In genomic region chr11:32090774-32091370, GRCh38 we compare ENCODE assay signal across 8 cellular contexts. TPM values are rescaled to one million over a fixed set of nuclear protein-coding genes. Genes with fewer than 3 reads are reported as not detected.
DNase-seq lines count a peak whose midpoint lies in the region; FAIRE-seq and TF ChIP-seq lines count a peak whose summit lies in the region.

TSS of gene RCN1 (plus strand) at chr11:32091074. CDS start at chr11:32091197, 123 bp downstream.

- peaks cover 27% of the 10 kb centered on the region; the same call in 1 of the 2 replicates for H3K79me2 ChIP-seq in H9 (ENCODE audit: insufficient read depth, low read length)

- no peaks in the 10 kb centered on the region; a peak in 1 of 5 replicates for H3K9me3 Mint-ChIP-seq in H9

- H3K23ac ChIP-seq in H9 (ENCODE audit: insufficient read length, low read depth, low read length) = no peak within 1 kb of the TSS

- H3K9me3 ChIP-seq in H9 (ENCODE audit: control insufficient read depth, low read depth, low read length) (no peaks in the 10 kb centered on the region), MG63 (no peaks in the 10 kb centered on the region), small intestine (ENCODE audit: control insufficient read depth, low read depth) (no peaks in the 10 kb centered on the region)

- H3K4me1 ChIP-seq in H9 (ENCODE audit: insufficient read depth, low read length) (no peaks in the 10 kb centered on the region; the same call in 1 of the 2 replicates), small intestine (ENCODE audit: control insufficient read depth in 2 of 2, insufficient read depth in 1 of 2, low read depth in 1 of 2, low read length in 1 of 2) (peaks cover 3 to 7% of the 10 kb centered on the region in 2 donors)

- H2BK120ac ChIP-seq in H9 (ENCODE audit: low read depth, low read length, poor library complexity, severe bottlenecking) = peak within 1 kb of the TSS; percentile 94

- H3K27me3 ChIP-seq in H9 (ENCODE audit: insufficient read depth, low read length) = no peaks in the 10 kb centered on the region
- no peaks in the 10 kb centered on the region for H3K27me3 ChIP-seq in MG63
- H3K27me3 ChIP-seq in small intestine (ENCODE audit: control insufficient read depth in 2 of 2, insufficient read depth in 2 of 2, low read length in 2 of 2) = no peaks in the 10 kb centered on the region

- no peaks in the 10 kb centered on the region for H4K20me1 ChIP-seq in H9 (ENCODE audit: control insufficient read depth, insufficient read depth, insufficient read length)

- H3K9ac ChIP-seq in H9 (ENCODE audit: extremely low read depth, insufficient read length, low read length) = peak within 1 kb of the TSS; percentile 72

- peaks cover 6% of the 10 kb centered on the region for H3K36me3 ChIP-seq in MG63
- no peaks in the 10 kb centered on the region for H3K36me3 ChIP-seq in small intestine (ENCODE audit: control insufficient read depth in 2 of 2, insufficient read depth in 2 of 2, low read length in 2 of 2)

- H3K4me3 ChIP-seq in MG63 (peak within 1 kb of the TSS; percentile 74), cardiac fibroblast (replicated peaks in 1 of 2; ENCODE audit: low read depth in 2 of 2, low read length in 2 of 2) (peak within 1 kb of the TSS; percentile 74 to 76), small intestine (ENCODE audit: low read depth in 1 of 2, low read length in 2 of 2) (peak within 1 kb of the TSS; percentile 77 to 89)

- H3K27ac ChIP-seq in H9 (ENCODE audit: insufficient read length, low read depth, low read length) = no peak within 1 kb of the TSS
- H3K27ac ChIP-seq in VCaP = peak within 1 kb of the TSS; percentile 91
- H3K27ac ChIP-seq in small intestine (ENCODE audit: low read depth in 1 of 2, low read length in 1 of 2) = peak within 1 kb of the TSS; percentile 77 to 90

- no peak for TF ChIP-seq CTCF in H9 (conservative IDR thresholded peaks at IDR 0.05)
- no peak for TF ChIP-seq CTCF in VCaP (conservative IDR thresholded peaks at IDR 0.05)
- TF ChIP-seq CTCF in cardiac fibroblast (IDR thresholded peaks at IDR 0.05; ENCODE audit: low read depth, low read length) = no peak

- H3K4ac ChIP-seq in H9 (ENCODE audit: low read depth, low read length) = peak within 1 kb of the TSS; percentile 2; the same call in 1 of the 2 replicates

- H2BK15ac ChIP-seq in H9 (ENCODE audit: low read depth, low read length) = no peak within 1 kb of the TSS

- peak within 1 kb of the TSS; percentile 91 for H3K4me2 ChIP-seq in H9 (ENCODE audit: insufficient read depth, insufficient read length, low read length)

- H3K4me1 Mint-ChIP-seq in H9 = peaks cover 29 to 38% of the 10 kb centered on the region in 2 experiments

- FAIRE-seq in small intestine (lab: Jason Lieb, UNC) = no peak

- no CpG with 5 or more reads among the region's 69 CpGs for whole genome bisulfite sequencing in H9 (ENCODE audit: extremely low coverage, insufficient read length, low lambda C conversion rate)
- WGBS in small intestine, 3 donors = 1% methylated on average over 30 to 68 of the region's 69 CpGs

- peaks cover 8% of the 10 kb centered on the region for H3K23me2 ChIP-seq in H9 (ENCODE audit: insufficient read length, low read depth, low read length, poor library complexity, severe bottlenecking)

- no peak within 1 kb of the TSS for H4K5ac ChIP-seq in H9 (ENCODE audit: insufficient read length, low read depth, low read length)

- DNase-seq in H9 (peak; percentile 95), MG63 (peak; percentile 79), cardiac fibroblast (ENCODE audit: low read depth in 2 of 2) (peak; percentile 67 to 91), iPS-NIHi7 (ENCODE audit: extremely low spot score) (peak; percentile 96), small intestine (peak; percentile 45), NCI-H2107 (lab: John Stamatoyannopoulos, UW) (no peak)

- H3K79me1 ChIP-seq in H9 (ENCODE audit: insufficient read depth, low read depth, low read length, poor library complexity, severe bottlenecking) = peaks cover 12% of the 10 kb centered on the region

- peak within 1 kb of the TSS; percentile 84 to 97 (median 95) for H3K27ac Mint-ChIP-seq in H9

- no peak within 1 kb of the TSS for H3K56ac ChIP-seq in H9 (ENCODE audit: insufficient read length, low read depth, low read length)

- peak; percentile 30 for TF ChIP-seq POLR2A in GM10847 (IDR thresholded peaks at IDR 0.05; ENCODE audit: extremely low read depth, insufficient read length)

- peak within 1 kb of the TSS; percentile 69 for H3K18ac ChIP-seq in H9 (ENCODE audit: insufficient read length, low read depth, low read length)

- H3K36me3 Mint-ChIP-seq in H9 (ENCODE audit: insufficient read depth in 1 of 3, low read depth in 3 of 3) = peaks cover 14 to 20% (median 15%) of the 10 kb centered on the region in 3 experiments

- peak within 1 kb of the TSS; percentile 81 for H3K14ac ChIP-seq in H9 (ENCODE audit: insufficient read depth, low read length)

- no peak within 1 kb of the TSS for H4K8ac ChIP-seq in H9 (replicated peaks; ENCODE audit: insufficient read length, low read depth, low read length)

- peak within 1 kb of the TSS; percentile 81 to 90 for H3K4me3 Mint-ChIP-seq in H9

- H2BK5ac ChIP-seq in H9 (ENCODE audit: insufficient read length, low read length) = no peak within 1 kb of the TSS

- no peak within 1 kb of the TSS for H3T11ph ChIP-seq in H9 (ENCODE audit: low read length)

- no peak within 1 kb of the TSS for H2AK5ac ChIP-seq in H9 (ENCODE audit: insufficient read length, low read length)

- H4K91ac ChIP-seq in H9 (ENCODE audit: insufficient read length, low read depth, low read length) = peak within 1 kb of the TSS; percentile 71

- H2AFZ ChIP-seq in H9 (ENCODE audit: low read length) = peak within 1 kb of the TSS; percentile 87

- H2BK12ac ChIP-seq in H9 (ENCODE audit: insufficient read length, low read depth, low read length) = no peak within 1 kb of the TSS

- no peak within 1 kb of the TSS for H2BK20ac ChIP-seq in H9 (ENCODE audit: low read depth, low read length, poor library complexity, severe bottlenecking)

- peaks cover 7% of the 10 kb centered on the region for H3K27me3 Mint-ChIP-seq in H9 (ENCODE audit: low read depth)

RNA-seq across cellular contexts. Expression of gene RCN1, which starts in this region (rescaled TPM):
- 109 and 114 TPM in 2 replicates for total RNA-seq in H9 (2021)
- total RNA-seq in MG63 (2014; rRNA removed; shearing (Covaris generic); ENCODE audit: low replicate concordance) = 132 and 169 TPM in 2 replicates
- 10 to 100 TPM in 1 of 3 donors, 1 to 10 TPM in 2; 9.4 to 80.4 (median 9.5) TPM for polyA plus RNA-seq in small intestine
